ENCODE assay signal across 1 cellular context in the genomic region with DNA sequence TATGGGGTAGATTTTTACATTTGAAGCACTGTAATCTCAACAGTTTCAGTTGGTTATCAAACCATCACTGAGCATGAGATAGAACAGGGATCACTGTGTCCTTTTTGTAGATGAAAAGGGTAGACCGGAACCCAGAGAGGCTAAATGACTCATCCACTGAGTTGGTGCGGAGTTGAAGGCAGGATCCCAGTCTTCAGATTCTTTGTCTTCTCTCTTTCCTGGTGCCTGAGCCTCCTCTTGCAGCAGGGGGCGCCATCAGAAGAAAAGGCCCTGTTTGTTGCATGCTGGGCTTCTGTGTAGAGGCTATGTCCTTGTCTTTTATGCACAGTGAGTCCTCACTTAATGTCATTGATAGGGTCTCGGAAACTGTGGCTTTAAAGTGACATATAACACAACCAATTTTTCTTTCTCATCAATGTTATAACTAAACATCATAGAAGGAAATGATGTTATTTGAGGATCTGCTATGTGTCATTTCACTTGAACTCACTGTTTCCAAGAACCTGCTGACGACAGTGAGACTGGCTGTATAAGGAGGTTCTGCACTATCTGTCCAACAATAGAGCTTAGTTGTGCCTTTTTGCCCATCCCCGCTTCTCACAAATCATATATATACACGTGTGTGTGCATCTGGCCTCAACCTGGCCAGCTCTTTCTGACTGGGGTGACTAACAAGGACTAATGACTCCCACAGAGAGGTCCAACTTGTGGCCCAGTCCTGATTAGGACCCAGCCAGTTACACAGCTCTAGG.
TF ChIP-seq lines count a peak whose summit lies in the region.

No MANE protein-coding gene starts in this region.

TF ChIP-seq in K562, 482 proteins besides CTCF, POLR2A, EP300 and RAD21 (continues in another document):
- TF ChIP-seq ETS2 (tag; IDR thresholded peaks at IDR 0.05; ENCODE audit: borderline replicate concordance, poor library complexity, severe bottlenecking) (no peak), PRDM10 (IDR thresholded peaks at IDR 0.05; ENCODE audit: partially characterized antibody) (peak; percentile 5), ZNF143 (CRISPR knock-in tag; IDR thresholded peaks at IDR 0.05) (0 out of 2 replicates have a peak, but pooled peaks have one; percentile 59), ARID4B (CRISPR knock-in tag; IDR thresholded peaks at IDR 0.05) (0 out of 2 replicates have a peak, but pooled peaks have one; percentile 43), XRCC5 (IDR thresholded peaks at IDR 0.05; ENCODE audit: low read depth, low read length) (peak; percentile 78; the same call in 1 of the 2 replicates), FOXP1 (CRISPR knock-in tag; IDR thresholded peaks at IDR 0.05) (peak; percentile 50; the same call in 1 of the 2 replicates), RBM22 (IDR thresholded peaks at IDR 0.05; ENCODE audit: low read depth, low read length, poor library complexity, severe bottlenecking) (no peak), SMARCA4 (IDR thresholded peaks at IDR 0.05) (peak; percentile 42; the same call in 1 of the 2 replicates), CEBPG (CRISPR knock-in tag; IDR thresholded peaks at IDR 0.05) (0 out of 2 replicates have a peak, but pooled peaks have one; percentile 15), CEBPG (tag; conservative IDR thresholded peaks at IDR 0.05 in 1 of 2, IDR thresholded peaks at IDR 0.05 in 1 of 2) (no peak), NEUROD1 (IDR thresholded peaks at IDR 0.05; ENCODE audit: borderline replicate concordance, low read depth, low read length, partially characterized antibody) (no peak), ZBTB17 (CRISPR knock-in tag; IDR thresholded peaks at IDR 0.05) (no peak), NR1H2 (CRISPR knock-in tag; IDR thresholded peaks at IDR 0.05) (no peak), DPF2 (IDR thresholded peaks at IDR 0.05) (peak; percentile 57; the same call in 1 of the 2 replicates), NCOR1 (IDR thresholded peaks at IDR 0.05) (peak; percentile 18; the same call in 1 of the 2 replicates), ATF7 (IDR thresholded peaks at IDR 0.05) (peak; percentile 26; the same call in 1 of the 2 replicates), JUND (IDR thresholded peaks at IDR 0.05; ENCODE audit: borderline replicate concordance, low read depth, low read length) (peak; percentile 95), JUND (tag; IDR thresholded peaks at IDR 0.05; ENCODE audit: borderline replicate concordance, low read depth, low read length) (peak; percentile 95; the same call in 2 of the 3 replicates), TEAD1 (CRISPR knock-in tag; IDR thresholded peaks at IDR 0.05) (0 out of 4 replicates have a peak, but pooled peaks of 1 of the 2 experiments have one; percentile 43), ZNF445 (CRISPR knock-in tag; IDR thresholded peaks at IDR 0.05; ENCODE audit: low read depth) (peak; percentile 41; the same call in 1 of the 2 replicates), CREM (IDR thresholded peaks at IDR 0.05; ENCODE audit: low read depth) (no peak), ETV1 (tag; conservative IDR thresholded peaks at IDR 0.05; ENCODE audit: low read depth) (peak; percentile 74), SRSF3 (IDR thresholded peaks at IDR 0.05; ENCODE audit: insufficient read depth, low read length) (no peak), ZNF551 (CRISPR knock-in tag; IDR thresholded peaks at IDR 0.05) (no peak), THRAP3 (IDR thresholded peaks at IDR 0.05; ENCODE audit: borderline replicate concordance) (no peak), MTA1 (IDR thresholded peaks at IDR 0.05; ENCODE audit: borderline replicate concordance) (no peak), ARID1B (IDR thresholded peaks at IDR 0.05) (peak; percentile 54; the same call in 1 of the 2 replicates), ZKSCAN1 (IDR thresholded peaks at IDR 0.05; ENCODE audit: low read depth, low read length) (peak; percentile 43; the same call in 1 of the 2 replicates), FOSL1 (tag; conservative IDR thresholded peaks at IDR 0.05) (peak; percentile 90), PTTG1 (tag; IDR thresholded peaks at IDR 0.05; ENCODE audit: low read depth) (no peak), ZNF121 (CRISPR knock-in tag; conservative IDR thresholded peaks at IDR 0.05) (peak; percentile 98), KDM1A (IDR thresholded peaks at IDR 0.05) (0 out of 4 replicates have a peak, but pooled peaks of 1 of the 2 experiments have one; percentile 7), ZBTB33 (CRISPR knock-in tag; IDR thresholded peaks at IDR 0.05) (0 out of 2 replicates have a peak, but pooled peaks have one; percentile 16)
- TF ChIP-seq, protein P1, sequence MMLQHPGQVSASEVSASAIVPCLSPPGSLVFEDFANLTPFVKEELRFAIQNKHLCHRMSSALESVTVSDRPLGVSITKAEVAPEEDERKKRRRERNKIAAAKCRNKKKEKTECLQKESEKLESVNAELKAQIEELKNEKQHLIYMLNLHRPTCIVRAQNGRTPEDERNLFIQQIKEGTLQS (IDR thresholded peaks at IDR 0.05), result peak; percentile 89
- TF ChIP-seq, protein P1 (CRISPR knock-in tag; conservative IDR thresholded peaks at IDR 0.05), result 0 out of 2 replicates have a peak, but pooled peaks have one; percentile 51
- TF ChIP-seq, protein P2, sequence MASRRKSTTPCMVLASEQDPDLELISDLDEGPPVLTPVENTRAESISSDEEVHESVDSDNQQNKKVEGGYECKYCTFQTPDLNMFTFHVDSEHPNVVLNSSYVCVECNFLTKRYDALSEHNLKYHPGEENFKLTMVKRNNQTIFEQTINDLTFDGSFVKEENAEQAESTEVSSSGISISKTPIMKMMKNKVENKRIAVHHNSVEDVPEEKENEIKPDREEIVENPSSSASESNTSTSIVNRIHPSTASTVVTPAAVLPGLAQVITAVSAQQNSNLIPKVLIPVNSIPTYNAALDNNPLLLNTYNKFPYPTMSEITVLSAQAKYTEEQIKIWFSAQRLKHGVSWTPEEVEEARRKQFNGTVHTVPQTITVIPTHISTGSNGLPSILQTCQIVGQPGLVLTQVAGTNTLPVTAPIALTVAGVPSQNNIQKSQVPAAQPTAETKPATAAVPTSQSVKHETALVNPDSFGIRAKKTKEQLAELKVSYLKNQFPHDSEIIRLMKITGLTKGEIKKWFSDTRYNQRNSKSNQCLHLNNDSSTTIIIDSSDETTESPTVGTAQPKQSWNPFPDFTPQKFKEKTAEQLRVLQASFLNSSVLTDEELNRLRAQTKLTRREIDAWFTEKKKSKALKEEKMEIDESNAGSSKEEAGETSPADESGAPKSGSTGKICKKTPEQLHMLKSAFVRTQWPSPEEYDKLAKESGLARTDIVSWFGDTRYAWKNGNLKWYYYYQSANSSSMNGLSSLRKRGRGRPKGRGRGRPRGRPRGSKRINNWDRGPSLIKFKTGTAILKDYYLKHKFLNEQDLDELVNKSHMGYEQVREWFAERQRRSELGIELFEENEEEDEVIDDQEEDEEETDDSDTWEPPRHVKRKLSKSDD (conservative IDR thresholded peaks at IDR 0.05; ENCODE audit: low read length), result no peak
- TF ChIP-seq, protein P3, sequence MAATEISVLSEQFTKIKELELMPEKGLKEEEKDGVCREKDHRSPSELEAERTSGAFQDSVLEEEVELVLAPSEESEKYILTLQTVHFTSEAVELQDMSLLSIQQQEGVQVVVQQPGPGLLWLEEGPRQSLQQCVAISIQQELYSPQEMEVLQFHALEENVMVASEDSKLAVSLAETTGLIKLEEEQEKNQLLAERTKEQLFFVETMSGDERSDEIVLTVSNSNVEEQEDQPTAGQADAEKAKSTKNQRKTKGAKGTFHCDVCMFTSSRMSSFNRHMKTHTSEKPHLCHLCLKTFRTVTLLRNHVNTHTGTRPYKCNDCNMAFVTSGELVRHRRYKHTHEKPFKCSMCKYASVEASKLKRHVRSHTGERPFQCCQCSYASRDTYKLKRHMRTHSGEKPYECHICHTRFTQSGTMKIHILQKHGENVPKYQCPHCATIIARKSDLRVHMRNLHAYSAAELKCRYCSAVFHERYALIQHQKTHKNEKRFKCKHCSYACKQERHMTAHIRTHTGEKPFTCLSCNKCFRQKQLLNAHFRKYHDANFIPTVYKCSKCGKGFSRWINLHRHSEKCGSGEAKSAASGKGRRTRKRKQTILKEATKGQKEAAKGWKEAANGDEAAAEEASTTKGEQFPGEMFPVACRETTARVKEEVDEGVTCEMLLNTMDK (IDR thresholded peaks at IDR 0.05; ENCODE audit: borderline replicate concordance, insufficient read depth, low read depth, low read length, poor library complexity, severe bottlenecking), result peak; percentile 63
- TF ChIP-seq, protein P4, sequence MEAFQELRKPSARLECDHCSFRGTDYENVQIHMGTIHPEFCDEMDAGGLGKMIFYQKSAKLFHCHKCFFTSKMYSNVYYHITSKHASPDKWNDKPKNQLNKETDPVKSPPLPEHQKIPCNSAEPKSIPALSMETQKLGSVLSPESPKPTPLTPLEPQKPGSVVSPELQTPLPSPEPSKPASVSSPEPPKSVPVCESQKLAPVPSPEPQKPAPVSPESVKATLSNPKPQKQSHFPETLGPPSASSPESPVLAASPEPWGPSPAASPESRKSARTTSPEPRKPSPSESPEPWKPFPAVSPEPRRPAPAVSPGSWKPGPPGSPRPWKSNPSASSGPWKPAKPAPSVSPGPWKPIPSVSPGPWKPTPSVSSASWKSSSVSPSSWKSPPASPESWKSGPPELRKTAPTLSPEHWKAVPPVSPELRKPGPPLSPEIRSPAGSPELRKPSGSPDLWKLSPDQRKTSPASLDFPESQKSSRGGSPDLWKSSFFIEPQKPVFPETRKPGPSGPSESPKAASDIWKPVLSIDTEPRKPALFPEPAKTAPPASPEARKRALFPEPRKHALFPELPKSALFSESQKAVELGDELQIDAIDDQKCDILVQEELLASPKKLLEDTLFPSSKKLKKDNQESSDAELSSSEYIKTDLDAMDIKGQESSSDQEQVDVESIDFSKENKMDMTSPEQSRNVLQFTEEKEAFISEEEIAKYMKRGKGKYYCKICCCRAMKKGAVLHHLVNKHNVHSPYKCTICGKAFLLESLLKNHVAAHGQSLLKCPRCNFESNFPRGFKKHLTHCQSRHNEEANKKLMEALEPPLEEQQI (IDR thresholded peaks at IDR 0.05), result 0 out of 2 replicates have a peak, but pooled peaks have one; percentile 16
